Comparison of ENCODE assay signal across 11 cellular contexts in the genomic region with DNA sequence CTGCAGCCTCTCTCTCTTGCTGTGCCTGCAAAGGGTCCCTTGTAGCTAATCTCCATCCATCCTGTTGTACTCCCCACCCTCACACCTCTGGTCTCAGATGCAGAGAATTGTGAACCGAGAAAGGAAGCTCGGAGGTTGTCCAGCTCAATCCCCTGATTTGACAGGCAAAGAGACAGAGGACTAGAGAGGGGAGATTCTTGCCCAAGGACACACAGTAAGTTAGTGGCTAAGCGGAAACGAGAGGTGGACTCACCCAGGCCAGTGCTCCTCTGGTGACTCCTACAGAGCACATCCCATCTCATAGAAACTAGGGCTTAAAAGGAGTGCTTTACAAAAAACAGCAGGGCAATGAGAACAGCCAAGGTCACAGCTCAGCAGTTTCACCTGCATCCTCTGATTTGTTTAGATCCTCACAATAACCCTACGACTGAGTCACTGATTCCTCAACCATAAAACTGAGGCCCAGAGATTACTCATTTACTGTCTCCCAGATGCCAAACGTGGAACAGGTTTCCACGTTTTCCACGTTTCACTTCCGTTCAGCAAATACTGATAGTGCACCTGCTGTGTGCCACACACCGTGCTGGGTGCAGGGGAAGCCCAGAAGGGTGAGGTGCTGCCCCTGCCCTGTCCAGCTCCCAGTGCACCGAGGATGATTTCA. TPM values are rescaled to one million over a fixed set of nuclear protein-coding genes. Genes with fewer than 3 reads are reported as not detected.
DNase-seq lines count a peak whose midpoint lies in the region; ATAC-seq and TF ChIP-seq lines count a peak whose summit lies in the region.
"Had no signal": no experiment of that assay in that cellular context is flagged by ENCODE, and none has a peak within 500 bp of the region (broad histone marks: within the 10 kb centered on the region; RNA-seq: fewer than 3 reads in every experiment).

No MANE protein-coding gene starts in this region.

- DNase-seq in Caki2 (ENCODE audit: low read depth) (peak; percentile 88), WTC11 (ENCODE audit: low spot score) (no peak), NOMO-1 treated with DMSO at 0.1 percent for 48 hours (lab: John Stamatoyannopoulos, UW; ENCODE audit: unreplicated experiment) (no peak), AG08396 (ENCODE audit: low spot score) (no peak), NCI-H128 (lab: John Stamatoyannopoulos, UW; ENCODE audit: unreplicated experiment) (no peak), G401 (ENCODE audit: low spot score) (no peak)
- DNase-seq: foreskin fibroblast had no signal

- in situ Hi-C loops in Caki2 (cut with HindIII; ENCODE audit: low pct_unique_long_range_greater_than_20kb, low sequenced_read_pairs) (no loop called here), G401 (cut with HindIII; ENCODE audit: low sequenced_read_pairs) (no loop called here)

- TF ChIP-seq CTCF in WTC11 (IDR thresholded peaks at IDR 0.05) = no peak

- CTCF ChIA-PET in WTC11 (lab: Charles Lee) = interaction anchor here (0.7 to 3.0 kb wide), 7 partner anchors 7 to 77 kb away, joined by 3 to 18 read pairs (median 5); a partner anchor contains a TSS

- peak; percentile 66 for ATAC-seq in GM19463 (IDR thresholded peaks at IDR 0.05; ENCODE audit: unreplicated experiment)
- peak; percentile 60 for ATAC-seq in HG03097 (IDR thresholded peaks at IDR 0.05; ENCODE audit: low FRiP score, unreplicated experiment)
- no peak for ATAC-seq in WTC11

- peaks cover 40% of the 10 kb centered on the region for H3K4me1 Mint-ChIP-seq in WTC11

- H3K27me3 Mint-ChIP-seq in WTC11 (ENCODE audit: low read depth) = no peaks in the 10 kb centered on the region
- H3K27me3 Mint-ChIP-seq: stimulated activated naive CD8-positive, alpha-beta T cell treated with anti-CD3 and anti-CD28 coated beads, Interleukin-15, Interleukin-2, amounts not matched to agents 100 ng/mL and 50 ng/mL, for 24 hours had no signal

- 0 out of 2 replicates have a peak overlapping the region, but pooled peaks have one; percentile 36 for H3K27ac Mint-ChIP-seq in WTC11
- H3K27ac Mint-ChIP-seq: stimulated activated naive CD8-positive, alpha-beta T cell treated with anti-CD3 and anti-CD28 coated beads, Interleukin-15, Interleukin-2, amounts not matched to agents 100 ng/mL and 50 ng/mL, for 24 hours had no signal

- POLR2A ChIA-PET in WTC11 (lab: Charles Lee) = interaction anchor here (0.5 to 1.0 kb wide), 2 partner anchors 11 to 22 kb away, joined by 3 to 4 read pairs; a partner anchor contains a TSS

- peaks cover 7% of the 10 kb centered on the region for H3K36me3 Mint-ChIP-seq in WTC11

- no peak overlapping the region for H3K4me3 Mint-ChIP-seq in WTC11
- H3K4me3 Mint-ChIP-seq: stimulated activated naive CD8-positive, alpha-beta T cell treated with anti-CD3 and anti-CD28 coated beads, Interleukin-15, Interleukin-2, amounts not matched to agents 100 ng/mL and 50 ng/mL, for 24 hours had no signal

- no peaks in the 10 kb centered on the region for H3K9me3 Mint-ChIP-seq in WTC11
- H3K9me3 Mint-ChIP-seq: stimulated activated naive CD8-positive, alpha-beta T cell treated with anti-CD3 and anti-CD28 coated beads, Interleukin-15, Interleukin-2, amounts not matched to agents 100 ng/mL and 50 ng/mL, for 24 hours had no signal

TF ChIP-seq in WTC11, 78 proteins besides CTCF, POLR2A, EP300 and RAD21:
- TF ChIP-seq, protein P1, sequence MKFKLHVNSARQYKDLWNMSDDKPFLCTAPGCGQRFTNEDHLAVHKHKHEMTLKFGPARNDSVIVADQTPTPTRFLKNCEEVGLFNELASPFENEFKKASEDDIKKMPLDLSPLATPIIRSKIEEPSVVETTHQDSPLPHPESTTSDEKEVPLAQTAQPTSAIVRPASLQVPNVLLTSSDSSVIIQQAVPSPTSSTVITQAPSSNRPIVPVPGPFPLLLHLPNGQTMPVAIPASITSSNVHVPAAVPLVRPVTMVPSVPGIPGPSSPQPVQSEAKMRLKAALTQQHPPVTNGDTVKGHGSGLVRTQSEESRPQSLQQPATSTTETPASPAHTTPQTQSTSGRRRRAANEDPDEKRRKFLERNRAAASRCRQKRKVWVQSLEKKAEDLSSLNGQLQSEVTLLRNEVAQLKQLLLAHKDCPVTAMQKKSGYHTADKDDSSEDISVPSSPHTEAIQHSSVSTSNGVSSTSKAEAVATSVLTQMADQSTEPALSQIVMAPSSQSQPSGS (CRISPR knock-in tag; IDR thresholded peaks at IDR 0.05; ENCODE audit: borderline replicate concordance, low read depth) = no peak
- TF ChIP-seq FOXP1 (CRISPR knock-in tag; IDR thresholded peaks at IDR 0.05; ENCODE audit: borderline replicate concordance) = no peak
- TF ChIP-seq ELF4 (CRISPR knock-in tag; IDR thresholded peaks at IDR 0.05; ENCODE audit: low read depth) = no peak
- TF ChIP-seq, protein P2, sequence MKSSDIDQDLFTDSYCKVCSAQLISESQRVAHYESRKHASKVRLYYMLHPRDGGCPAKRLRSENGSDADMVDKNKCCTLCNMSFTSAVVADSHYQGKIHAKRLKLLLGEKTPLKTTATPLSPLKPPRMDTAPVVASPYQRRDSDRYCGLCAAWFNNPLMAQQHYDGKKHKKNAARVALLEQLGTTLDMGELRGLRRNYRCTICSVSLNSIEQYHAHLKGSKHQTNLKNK (CRISPR knock-in tag; IDR thresholded peaks at IDR 0.05) = no peak
- TF ChIP-seq ZNF671 (CRISPR knock-in tag; IDR thresholded peaks at IDR 0.05) = no peak
- no peak for TF ChIP-seq ZNF219 (CRISPR knock-in tag; IDR thresholded peaks at IDR 0.05; ENCODE audit: borderline replicate concordance)
- TF ChIP-seq, protein P3, sequence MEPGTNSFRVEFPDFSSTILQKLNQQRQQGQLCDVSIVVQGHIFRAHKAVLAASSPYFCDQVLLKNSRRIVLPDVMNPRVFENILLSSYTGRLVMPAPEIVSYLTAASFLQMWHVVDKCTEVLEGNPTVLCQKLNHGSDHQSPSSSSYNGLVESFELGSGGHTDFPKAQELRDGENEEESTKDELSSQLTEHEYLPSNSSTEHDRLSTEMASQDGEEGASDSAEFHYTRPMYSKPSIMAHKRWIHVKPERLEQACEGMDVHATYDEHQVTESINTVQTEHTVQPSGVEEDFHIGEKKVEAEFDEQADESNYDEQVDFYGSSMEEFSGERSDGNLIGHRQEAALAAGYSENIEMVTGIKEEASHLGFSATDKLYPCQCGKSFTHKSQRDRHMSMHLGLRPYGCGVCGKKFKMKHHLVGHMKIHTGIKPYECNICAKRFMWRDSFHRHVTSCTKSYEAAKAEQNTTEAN (CRISPR knock-in tag; IDR thresholded peaks at IDR 0.05) = no peak

RNA-seq across cellular contexts. Expression of a gene that starts 22.1 kb away (rescaled TPM):
- total RNA-seq in Caki2 (2014; rRNA removed; shearing (Covaris generic); ENCODE audit: low replicate concordance) = 8.6 and 8.9 TPM in 2 replicates
- total RNA-seq in WTC11 (2021) = 9.8 to 10.2 TPM (median 10.0 TPM) in 3 replicates
- 3.5 and 4.9 TPM in 2 replicates for total RNA-seq in G401 (2014; rRNA removed; shearing (Covaris generic))

RNA-seq across cellular contexts. Expression of a gene that starts 38.7 kb away (rescaled TPM):
- total RNA-seq in Caki2 (2014; rRNA removed; shearing (Covaris generic); ENCODE audit: low replicate concordance) = 0.57 and 1.6 TPM in 2 replicates
- 0.11 to 0.37 TPM (median 0.11 TPM) in 3 replicates for total RNA-seq in WTC11 (2021)
- not detected in 2 replicates for total RNA-seq in G401 (2014; rRNA removed; shearing (Covaris generic))
- total RNA-seq: HepG2 had no signal
